Comparison of ENCODE assay signal across 5 cellular contexts in the genomic region with DNA sequence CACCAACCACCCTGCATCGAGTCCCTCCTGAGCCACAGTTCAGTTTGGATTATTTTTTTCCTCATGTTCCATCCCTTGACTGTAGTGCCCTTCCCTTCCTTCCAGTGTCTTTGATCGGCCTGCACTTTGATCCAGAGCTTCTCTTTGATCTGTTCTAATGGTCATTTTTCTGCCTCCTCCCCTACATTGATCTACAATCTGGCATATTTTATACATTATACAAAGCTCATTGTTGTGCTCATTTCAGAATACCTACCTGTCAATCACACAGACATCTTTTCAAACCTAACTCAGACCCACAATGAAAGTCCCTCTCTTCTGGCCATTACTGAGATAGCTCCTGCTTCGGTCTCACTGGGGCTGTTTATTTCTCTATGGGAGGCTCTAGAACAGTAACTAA. TPM values are rescaled to one million over a fixed set of nuclear protein-coding genes. Genes with fewer than 3 reads are reported as not detected.
"Had no signal": no experiment of that assay in that cellular context is flagged by ENCODE, and none has a peak within 500 bp of the region (broad histone marks: within the 10 kb centered on the region; RNA-seq: fewer than 3 reads in every experiment).

No MANE protein-coding gene starts in this region.

RNA-seq across cellular contexts. Expression of a gene that starts 8.2 kb away (rescaled TPM):
- total RNA-seq: M059J, Right ventricle myocardium superior, RPMI7951, SJSA1 had no signal
- polyA plus RNA-seq: SK-N-SH had no signal
